8 cellular contexts compared by ENCODE assay signal in the genomic region with DNA sequence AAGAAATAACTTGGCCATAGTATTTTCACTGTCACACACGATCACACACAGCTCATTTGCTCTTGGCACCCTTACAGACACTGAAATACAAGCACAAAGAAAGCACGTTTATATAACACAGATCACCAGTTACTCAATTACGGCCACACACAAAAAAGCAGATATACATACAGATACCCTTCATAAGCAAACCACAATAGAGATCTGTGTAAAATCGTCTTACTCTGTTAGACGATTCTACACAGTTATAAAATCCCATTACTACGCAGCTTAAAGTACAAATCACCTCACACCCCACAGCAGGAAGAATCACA. TPM values are rescaled to one million over a fixed set of nuclear protein-coding genes. Genes with fewer than 3 reads are reported as not detected.
DNase-seq lines count a peak whose midpoint lies in the region; ATAC-seq and TF ChIP-seq lines count a peak whose summit lies in the region.

No MANE protein-coding gene starts in this region.

- intact Hi-C loops in activated T-helper 1 cell treated with anti-CD3 and anti-CD28 coated beads, Interleukin-12 subunit alpha, Interleukin-12 subunit beta, Interleukin-2, Interleukin-4 antibody, amounts not matched to agents 30 ng/mL and 10 ng/mL and 1 ng/mL, durations not matched to agents 14 hours and 24 hours and 36 hours (cut with micrococcal nuclease) = loop anchor here (5.0 to 10.0 kb wide), 4 partner anchors 240 to 950 kb away; a partner anchor contains a TSS
- intact Hi-C loops in stomach (cut with DNase I; ENCODE audit: low total_unique reads) = no loop called here
- intact Hi-C loops in left colon (cut with DNase I, micrococcal nuclease) = no loop called here

- H3K9me3 ChIP-seq in iPS-18a (ENCODE audit: control insufficient read depth, low read depth, low read length) = peaks cover 29% of the 10 kb centered on the region
- H3K9me3 ChIP-seq in stomach = peaks cover 0 to 21% (median 13%) of the 10 kb centered on the region in 4 donors

- H3K27ac ChIP-seq in iPS-18a (ENCODE audit: low read length) = no peak overlapping the region
- H3K27ac ChIP-seq in stomach = peak overlapping the region; percentile 72 to 87 (median 84)

- no peaks in the 10 kb centered on the region for H3K27me3 Mint-ChIP-seq in activated naive CD4-positive, alpha-beta T cell treated with anti-CD3 and anti-CD28 coated beads, Interleukin-2, amount 10 ng/mL, durations not matched to agents 7 days and 5 days
- H3K27me3 Mint-ChIP-seq in activated T-helper 1 cell treated with anti-CD3 and anti-CD28 coated beads, Interleukin-12 subunit alpha, Interleukin-12 subunit beta, Interleukin-2, Interleukin-4 antibody, amounts not matched to agents 30 ng/mL and 10 ng/mL and 1 ng/mL, durations not matched to agents 14 hours and 24 hours and 36 hours (ENCODE audit: insufficient read depth) = no peaks in the 10 kb centered on the region

- H3K9ac ChIP-seq in iPS-18a (ENCODE audit: low read length) = peak overlapping the region; percentile 57

- TF ChIP-seq EP300 in stomach (IDR thresholded peaks at IDR 0.05) = no peak

- TF ChIP-seq POLR2A in stomach (IDR thresholded peaks at IDR 0.05) = no peak

- 1 to 5% (median 2%) methylated on average over 6 of the region's 6 CpGs for WGBS in stomach, 5 donors

- H3K27ac Mint-ChIP-seq in activated naive CD4-positive, alpha-beta T cell treated with anti-CD3 and anti-CD28 coated beads, Interleukin-2, amount 10 ng/mL, durations not matched to agents 7 days and 5 days = peak overlapping the region; percentile 95
- peak overlapping the region; percentile 90 for H3K27ac Mint-ChIP-seq in activated T-helper 1 cell treated with anti-CD3 and anti-CD28 coated beads, Interleukin-12 subunit alpha, Interleukin-12 subunit beta, Interleukin-2, Interleukin-4 antibody, amounts not matched to agents 30 ng/mL and 10 ng/mL and 1 ng/mL, durations not matched to agents 14 hours and 24 hours and 36 hours

- ATAC-seq in left colon (no peak), HG03108 (IDR thresholded peaks at IDR 0.05; ENCODE audit: unreplicated experiment) (no peak)

- peaks cover 43% of the 10 kb centered on the region for H3K36me3 Mint-ChIP-seq in activated naive CD4-positive, alpha-beta T cell treated with anti-CD3 and anti-CD28 coated beads, Interleukin-2, amount 10 ng/mL, durations not matched to agents 7 days and 5 days
- peaks cover 27% of the 10 kb centered on the region for H3K36me3 Mint-ChIP-seq in activated T-helper 1 cell treated with anti-CD3 and anti-CD28 coated beads, Interleukin-12 subunit alpha, Interleukin-12 subunit beta, Interleukin-2, Interleukin-4 antibody, amounts not matched to agents 30 ng/mL and 10 ng/mL and 1 ng/mL, durations not matched to agents 14 hours and 24 hours and 36 hours (ENCODE audit: low read depth)

- peaks cover 27% of the 10 kb centered on the region for H3K9me3 Mint-ChIP-seq in activated naive CD4-positive, alpha-beta T cell treated with anti-CD3 and anti-CD28 coated beads, Interleukin-2, amount 10 ng/mL, durations not matched to agents 7 days and 5 days
- peaks cover 35% of the 10 kb centered on the region for H3K9me3 Mint-ChIP-seq in activated T-helper 1 cell treated with anti-CD3 and anti-CD28 coated beads, Interleukin-12 subunit alpha, Interleukin-12 subunit beta, Interleukin-2, Interleukin-4 antibody, amounts not matched to agents 30 ng/mL and 10 ng/mL and 1 ng/mL, durations not matched to agents 14 hours and 24 hours and 36 hours

- peak overlapping the region; percentile 85 for H3K4me3 ChIP-seq in iPS-18a (ENCODE audit: low read length)
- peak overlapping the region; percentile 69 to 91 (median 79) for H3K4me3 ChIP-seq in stomach

- no peaks in the 10 kb centered on the region for H3K4me1 ChIP-seq in iPS-18a (ENCODE audit: control insufficient read depth, low read depth, low read length)
- H3K4me1 ChIP-seq in stomach = peaks cover 8 to 24% (median 21%) of the 10 kb centered on the region in 4 donors

- CTCF ChIA-PET in activated naive CD4-positive, alpha-beta T cell treated with anti-CD3 and anti-CD28 coated beads, Interleukin-2, amount 10 ng/mL, durations not matched to agents 7 days and 5 days (lab: Charles Lee) = no interaction called here

- H3K36me3 ChIP-seq in iPS-18a (ENCODE audit: control insufficient read depth, low read depth, low read length) (no peaks in the 10 kb centered on the region), stomach (peaks cover 0 to 13% (median 8%) of the 10 kb centered on the region in 4 donors)

- H3K4me1 Mint-ChIP-seq in activated naive CD4-positive, alpha-beta T cell treated with anti-CD3 and anti-CD28 coated beads, Interleukin-2, amount 10 ng/mL, durations not matched to agents 7 days and 5 days = peaks cover 33% of the 10 kb centered on the region
- peaks cover 21% of the 10 kb centered on the region for H3K4me1 Mint-ChIP-seq in activated T-helper 1 cell treated with anti-CD3 and anti-CD28 coated beads, Interleukin-12 subunit alpha, Interleukin-12 subunit beta, Interleukin-2, Interleukin-4 antibody, amounts not matched to agents 30 ng/mL and 10 ng/mL and 1 ng/mL, durations not matched to agents 14 hours and 24 hours and 36 hours (ENCODE audit: low read depth)

- no peak for DNase-seq in activated naive CD4-positive, alpha-beta T cell treated with anti-CD3 and anti-CD28 coated beads, Interleukin-2, amount 10 ng/mL, durations not matched to agents 7 days and 5 days
- DNase-seq in activated naive CD4-positive, alpha-beta T cell treated with Interleukin-2 at 50 U/mL for 16 hours = no peak
- DNase-seq in activated T-helper 1 cell treated with anti-CD3 and anti-CD28 coated beads, Interleukin-12 subunit alpha, Interleukin-12 subunit beta, Interleukin-2, Interleukin-4 antibody, amounts not matched to agents 30 ng/mL and 10 ng/mL and 1 ng/mL, durations not matched to agents 14 hours and 24 hours and 36 hours (ENCODE audit: low spot score) = no peak
- DNase-seq in stomach = no peak
- DNase-seq in left colon = no peak
- DNase-seq in SHP77 treated with DMSO at 0.1 percent for 48 hours (lab: John Stamatoyannopoulos, UW) = no peak

- H3K4me3 Mint-ChIP-seq in activated naive CD4-positive, alpha-beta T cell treated with anti-CD3 and anti-CD28 coated beads, Interleukin-2, amount 10 ng/mL, durations not matched to agents 7 days and 5 days = peak overlapping the region; percentile 88
- H3K4me3 Mint-ChIP-seq in activated T-helper 1 cell treated with anti-CD3 and anti-CD28 coated beads, Interleukin-12 subunit alpha, Interleukin-12 subunit beta, Interleukin-2, Interleukin-4 antibody, amounts not matched to agents 30 ng/mL and 10 ng/mL and 1 ng/mL, durations not matched to agents 14 hours and 24 hours and 36 hours = peak overlapping the region; percentile 93

- H3K27me3 ChIP-seq in iPS-18a (ENCODE audit: control insufficient read depth, insufficient read depth, low read length) (no peaks in the 10 kb centered on the region), stomach (no peaks in the 10 kb centered on the region)

- TF ChIP-seq CTCF in stomach (IDR thresholded peaks at IDR 0.05) = no peak

RNA-seq across cellular contexts. Expression of a gene that starts 0.7 kb away (rescaled TPM):
- total RNA-seq in activated T-helper 1 cell treated with anti-CD3 and anti-CD28 coated beads, Interleukin-12 subunit alpha, Interleukin-12 subunit beta, Interleukin-2, Interleukin-4 antibody, amounts not matched to agents 30 ng/mL and 10 ng/mL and 1 ng/mL, durations not matched to agents 14 hours and 24 hours and 36 hours = 5.9 and 9.1 TPM in 2 replicates
- total RNA-seq in stomach (10 to 100 TPM in 2 of 5 donors, 1 to 10 TPM in 2, not detected in 1; 1.6 to 15.6 (median 8.6) TPM), left colon (1 to 10 TPM; 6.4 to 6.7 TPM)
- 1 to 10 TPM; 2.1 to 6.6 (median 3.1) TPM for polyA plus RNA-seq in stomach
